In the genomic region with DNA sequence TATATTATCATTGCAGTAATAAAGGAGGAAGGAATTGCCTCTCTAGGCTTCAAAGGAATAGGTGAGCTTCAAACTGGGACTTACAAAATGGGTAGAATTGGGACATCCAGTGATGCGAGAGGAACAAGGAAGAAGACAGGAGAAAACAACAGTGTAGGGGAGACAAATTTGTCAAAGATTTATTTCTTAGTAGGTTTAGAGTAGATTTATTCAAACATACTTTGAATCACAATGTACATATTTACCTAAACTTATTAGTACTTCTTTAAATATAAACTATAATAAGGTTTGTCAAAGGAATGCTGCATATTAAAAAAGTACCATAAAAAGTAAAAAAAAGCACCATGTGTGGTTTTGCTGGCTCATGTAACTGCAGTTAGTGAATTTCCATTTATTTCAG, we compare ENCODE assay signal across 8 cellular contexts.
"Had no signal": no experiment of that assay in that cellular context is flagged by ENCODE, and none has a peak within 500 bp of the region (broad histone marks: within the 10 kb centered on the region; RNA-seq: fewer than 3 reads in every experiment).

No MANE protein-coding gene starts in this region.

- H3K27me3 Mint-ChIP-seq: IgD-negative memory B cell had no signal

- H3K36me3 Mint-ChIP-seq: IgD-negative memory B cell had no signal

- H3K9ac ChIP-seq: KMS-11 had no signal

- ATAC-seq: HepG2, K562 had no signal

- H3K27ac ChIP-seq: HL-60, KMS-11 had no signal

- H3K27ac Mint-ChIP-seq: IgD-negative memory B cell had no signal

- H3K4me3 Mint-ChIP-seq: IgD-negative memory B cell had no signal

- H3K4me3 ChIP-seq: K562 had no signal

- DNase-seq: IMR-90, KBM-7, KG1 had no signal

- H3K4me2 ChIP-seq: KMS-11 had no signal
